1 cellular context compared by ENCODE assay signal in genomic region chr3:53234130-53234840, GRCh38.
TF ChIP-seq lines count a peak whose summit lies in the region.

No MANE protein-coding gene starts in this region.

TF ChIP-seq in K562, 482 proteins besides CTCF, POLR2A, EP300 and RAD21:
- TF ChIP-seq POLR2AphosphoS5 (IDR thresholded peaks at IDR 0.05; ENCODE audit: control insufficient read depth, insufficient read depth, low read depth, low read length), result 0 out of 2 replicates have a peak, but pooled peaks have one; percentile 9
- TF ChIP-seq IRF2 (CRISPR knock-in tag; IDR thresholded peaks at IDR 0.05), result no peak
- TF ChIP-seq KDM2B (CRISPR knock-in tag; IDR thresholded peaks at IDR 0.05), result no peak
- no peak for TF ChIP-seq STAG1 (CRISPR knock-in tag; IDR thresholded peaks at IDR 0.05; ENCODE audit: borderline replicate concordance)
- no peak for TF ChIP-seq BCL6 (CRISPR knock-in tag; IDR thresholded peaks at IDR 0.05)
- no peak for TF ChIP-seq ZNF408 (CRISPR knock-in tag; IDR thresholded peaks at IDR 0.05; ENCODE audit: low read depth)
